10 cellular contexts compared by ENCODE assay signal in the genomic region with DNA sequence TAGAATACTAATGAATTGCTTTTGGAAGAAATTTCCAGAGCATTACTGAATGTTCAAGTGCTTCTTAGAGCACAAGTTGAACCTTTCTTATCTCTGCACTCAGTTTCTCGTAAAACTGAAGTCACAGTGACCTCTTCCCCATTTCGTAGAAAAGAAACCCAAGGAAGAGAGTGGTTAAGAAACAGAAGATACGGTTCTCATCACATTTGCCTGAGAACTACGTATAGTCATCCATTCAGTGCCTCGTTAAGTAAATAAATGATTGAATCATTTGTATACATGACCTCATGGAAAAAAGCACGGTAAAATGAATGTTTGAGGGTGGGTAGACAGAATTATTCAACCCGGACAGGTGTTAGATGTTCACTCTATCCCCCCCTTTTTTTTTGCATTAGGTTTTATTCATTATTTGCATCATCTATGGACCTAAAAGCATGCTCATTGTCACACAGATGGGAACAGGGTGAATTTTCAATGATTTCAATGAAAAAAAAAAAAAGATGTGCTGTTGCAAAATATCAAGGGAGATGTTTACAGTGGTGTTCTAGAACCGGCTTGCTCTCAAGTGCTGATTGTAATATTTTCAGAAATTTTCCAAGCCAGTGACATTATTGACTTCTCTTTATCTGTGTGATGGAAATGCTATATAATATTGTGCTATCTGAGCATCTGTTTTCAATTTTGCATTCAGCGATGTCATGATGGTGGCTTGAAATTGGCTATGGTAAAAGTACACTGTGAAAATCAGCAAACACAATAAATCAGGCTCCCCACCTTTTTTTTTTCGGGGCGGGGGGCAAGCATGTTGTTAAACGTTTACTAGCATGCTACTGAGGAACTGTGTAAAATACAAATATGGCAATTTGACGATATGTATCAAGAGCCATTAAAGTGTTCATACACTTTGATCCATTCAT. TPM values are rescaled to one million over a fixed set of nuclear protein-coding genes. Genes with fewer than 3 reads are reported as not detected.
DNase-seq lines count a peak whose midpoint lies in the region; ATAC-seq, FAIRE-seq and TF ChIP-seq lines count a peak whose summit lies in the region.
"Had no signal": no experiment of that assay in that cellular context is flagged by ENCODE, and none has a peak within 500 bp of the region (broad histone marks: within the 10 kb centered on the region; RNA-seq: fewer than 3 reads in every experiment).

No MANE protein-coding gene starts in this region.

- TF ChIP-seq CTCF in type B pancreatic cell (conservative IDR thresholded peaks at IDR 0.05) (no peak), thyroid gland (IDR thresholded peaks at IDR 0.05) (no peak)

- H3K4me3 Mint-ChIP-seq in type B pancreatic cell = no peak overlapping the region

- H3K27ac ChIP-seq in small intestine (ENCODE audit: low read depth in 1 of 2, low read length in 1 of 2) (peak overlapping the region; percentile 70 to 88), thyroid gland (no peak overlapping the region)

- no peaks in the 10 kb centered on the region for H3K9me3 ChIP-seq in small intestine (ENCODE audit: control insufficient read depth, low read depth)
- H3K9me3 ChIP-seq in thyroid gland = no peaks in the 10 kb centered on the region

- H3K27me3 ChIP-seq in small intestine (ENCODE audit: control insufficient read depth in 2 of 2, insufficient read depth in 2 of 2, low read length in 2 of 2) (no peaks in the 10 kb centered on the region), thyroid gland (no peaks in the 10 kb centered on the region)

- no peaks in the 10 kb centered on the region for H3K9me3 Mint-ChIP-seq in activated naive CD4-positive, alpha-beta T cell treated with anti-CD3 and anti-CD28 coated beads, Interleukin-2, amount 50 U/mL, for 72 hours
- no peaks in the 10 kb centered on the region for H3K9me3 Mint-ChIP-seq in type B pancreatic cell

- H3K36me3 Mint-ChIP-seq in activated naive CD4-positive, alpha-beta T cell treated with anti-CD3 and anti-CD28 coated beads, Interleukin-2, amount 50 U/mL, for 72 hours = peaks cover 66 to 79% of the 10 kb centered on the region in 2 donors
- no peaks in the 10 kb centered on the region for H3K36me3 Mint-ChIP-seq in type B pancreatic cell

- FAIRE-seq in GM18507 (lab: Jason Lieb, UNC) (peak; percentile 85), small intestine (lab: Jason Lieb, UNC) (no peak)

- DNase-seq in GM18507 (ENCODE audit: extremely low spot score, insufficient read length, low read depth) = no peak
- DNase-seq in NAMALWA (ENCODE audit: low spot score) = peak; percentile 81
- DNase-seq in activated naive CD4-positive, alpha-beta T cell treated with anti-CD3 and anti-CD28 coated beads, Interleukin-2, amount 50 U/mL, for 72 hours (ENCODE audit: low spot score in 2 of 2) = no peak
- peak; percentile 61 for DNase-seq in small intestine
- DNase-seq in type B pancreatic cell (ENCODE audit: extremely low spot score, unreplicated experiment) = no peak
- DNase-seq in ureter (ENCODE audit: low spot score) = no peak
- DNase-seq in thyroid gland = no peak
- no peak for DNase-seq in posterior vena cava (ENCODE audit: low spot score)
- DNase-seq: NCI-H2171 treated with DMSO at 0.1 percent for 48 hours had no signal

- H3K27me3 Mint-ChIP-seq in type B pancreatic cell = peaks cover 3% of the 10 kb centered on the region

- no peaks in the 10 kb centered on the region for H3K36me3 ChIP-seq in small intestine (ENCODE audit: control insufficient read depth in 2 of 2, insufficient read depth in 2 of 2, low read length in 2 of 2)
- H3K36me3 ChIP-seq in thyroid gland = no peaks in the 10 kb centered on the region

- peak overlapping the region; percentile 98 to 100 for H3K27ac Mint-ChIP-seq in activated naive CD4-positive, alpha-beta T cell treated with anti-CD3 and anti-CD28 coated beads, Interleukin-2, amount 50 U/mL, for 72 hours
- no peak overlapping the region for H3K27ac Mint-ChIP-seq in type B pancreatic cell

- 37 to 44% (median 40%) methylated on average over 13 of the region's 13 CpGs for WGBS in small intestine, 3 donors
- WGBS in thyroid gland, 2 donors = 76 to 77% methylated on average over 13 of the region's 13 CpGs

- TF ChIP-seq POLR2A in thyroid gland (IDR thresholded peaks at IDR 0.05) = no peak

- intact Hi-C loops in thyroid gland (cut with DNase I) = no loop called here
- intact Hi-C loops in posterior vena cava (cut with DNase I) = no loop called here

- peaks cover 20% of the 10 kb centered on the region for H3K4me1 Mint-ChIP-seq in type B pancreatic cell (ENCODE audit: unreplicated experiment)

- peak; percentile 17 to 47 for ATAC-seq in activated naive CD4-positive, alpha-beta T cell treated with anti-CD3 and anti-CD28 coated beads, Interleukin-2, amount 50 U/mL, for 72 hours

- H3K4me3 ChIP-seq in small intestine (ENCODE audit: low read depth in 1 of 2, low read length in 2 of 2) (peak overlapping the region; percentile 18 to 42), thyroid gland (replicated peaks in 1 of 3) (no peak overlapping the region)

- peaks cover 0 to 4% of the 10 kb centered on the region in 2 donors for H3K4me1 ChIP-seq in small intestine (ENCODE audit: control insufficient read depth in 2 of 2, insufficient read depth in 1 of 2, low read depth in 1 of 2, low read length in 1 of 2)
- no peaks in the 10 kb centered on the region for H3K4me1 ChIP-seq in thyroid gland

RNA-seq across cellular contexts. Expression of a gene that starts 4.3 kb away (rescaled TPM):
- 10 to 100 TPM; 81.2 to 82.9 TPM for total RNA-seq in activated naive CD4-positive, alpha-beta T cell treated with anti-CD3 and anti-CD28 coated beads, Interleukin-2, amount 50 U/mL, for 72 hours
- polyA plus RNA-seq in small intestine = 10 to 100 TPM in 1 of 3 donors, 1 to 10 TPM in 2; 3.6 to 11.6 (median 3.8) TPM
- total RNA-seq in type B pancreatic cell (ENCODE audit: low replicate concordance) (3.1 and 5.4 TPM in 2 replicates), ureter (7.7 TPM), thyroid gland (1 to 10 TPM in 3 of 4 donors, under 1 TPM in 1; 0.67 to 2.7 (median 1.4) TPM), posterior vena cava (1 to 10 TPM; 3.2 to 4.2 TPM)
- total RNA-seq: kidney epithelial cell had no signal

Comparison
In these comparisons a context has a peak if more than half of its experiments do, and no peak if none do; other contexts are left out.
1. DNase-seq: peak in NAMALWA (single experiment) and small intestine (single experiment); none in GM18507 (single experiment), activated naive CD4-positive, alpha-beta T cell treated with anti-CD3 and anti-CD28 coated beads, Interleukin-2, amount 50 U/mL, for 72 hours (0 of 2), type B pancreatic cell (single experiment), ureter (single experiment), thyroid gland (0 of 2) and posterior vena cava (single experiment).
2. H3K27ac ChIP-seq: peak in small intestine (2 of 2); none in thyroid gland (0 of 3).
3. H3K4me3 ChIP-seq: peak in small intestine (2 of 2); none in thyroid gland (0 of 3).